ENCODE assay signal across 15 cellular contexts in the genomic region with DNA sequence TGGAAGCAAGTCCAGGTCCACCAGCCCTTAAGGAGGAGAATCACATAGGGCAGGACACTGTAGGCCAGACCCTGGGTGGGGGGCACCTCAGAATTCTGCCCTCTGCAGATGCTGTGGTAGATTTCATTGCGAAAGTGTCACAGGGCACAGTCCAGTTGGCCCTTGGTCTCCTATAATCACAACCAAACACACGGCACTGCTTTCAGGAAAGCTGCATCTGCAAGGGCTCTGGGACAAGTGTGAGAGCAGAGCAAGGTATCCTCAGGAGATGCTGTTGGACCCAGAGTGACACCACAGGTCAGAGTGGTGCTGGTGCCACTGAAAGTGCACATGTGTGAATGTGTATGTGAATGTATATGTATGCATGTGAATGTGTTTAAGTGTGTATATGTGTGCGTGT.
DNase-seq lines count a peak whose midpoint lies in the region; ATAC-seq, FAIRE-seq and TF ChIP-seq lines count a peak whose summit lies in the region.
"Had no signal": no experiment of that assay in that cellular context is flagged by ENCODE, and none has a peak within 500 bp of the region (broad histone marks: within the 10 kb centered on the region; RNA-seq: fewer than 3 reads in every experiment).

No MANE protein-coding gene starts in this region.

- whole genome bisulfite sequencing in A549 (ENCODE audit: missing lambda C conversion rate): 73% methylated on average over 1 of the region's 3 CpGs
- WGBS in liver: 57% methylated on average over 3 of the region's 3 CpGs

- no TSS peak for BruUV-seq in PC-3 (replicated peaks; lab: Mats Ljungman, UMichigan)

- no peak for TF ChIP-seq CTCF in A549 (IDR thresholded peaks at IDR 0.05)
- TF ChIP-seq CTCF in PC-3 (conservative IDR thresholded peaks at IDR 0.05; ENCODE audit: low read depth, low read length): no peak
- no peak for TF ChIP-seq CTCF in liver (IDR thresholded peaks at IDR 0.05; ENCODE audit: low read depth, low read length, missing input control)
- no peak for TF ChIP-seq CTCF in upper lobe of right lung (IDR thresholded peaks at IDR 0.05)
- TF ChIP-seq CTCF in RWPE1 (conservative IDR thresholded peaks at IDR 0.05; ENCODE audit: low read depth): no peak

- DNase-seq in A549 (ENCODE audit: low read depth in 1 of 2, low spot score in 1 of 2) (no peak), PC-3 (no peak), upper lobe of right lung (no peak), activated gamma-delta T cell treated with Interleukin-2 at 50 U/mL for 16 hours (no peak), cerebellar cortex (ENCODE audit: low spot score) (no peak), RWPE1 (ENCODE audit: low spot score) (no peak)
- DNase-seq: BE2C; CD4-positive, alpha-beta memory T cell; DMS79; GOT3; H9 had no signal

- no peak overlapping the region for H3K4me3 ChIP-seq in A549
- no peak overlapping the region for H3K4me3 ChIP-seq in PC-3 (ENCODE audit: low read length)
- no peak overlapping the region for H3K4me3 ChIP-seq in liver (ENCODE audit: low read depth in 1 of 3, low read length in 3 of 3)
- H3K4me3 ChIP-seq in upper lobe of right lung: no peak overlapping the region

- no peaks in the 10 kb centered on the region for H3K9me2 ChIP-seq in PC-3 (replicated peaks; ENCODE audit: low read length)

- H3K27me3 ChIP-seq in PC-3 (ENCODE audit: low read length) (no peaks in the 10 kb centered on the region), liver (ENCODE audit: control insufficient read depth in 4 of 4, insufficient read depth in 4 of 4, low read length in 3 of 4) (no peaks in the 10 kb centered on the region), upper lobe of right lung (no peaks in the 10 kb centered on the region)
- H3K27me3 ChIP-seq: BE2C had no signal

- H3K4me1 ChIP-seq in A549: peaks cover 29% of the 10 kb centered on the region
- peaks cover 21% of the 10 kb centered on the region for H3K4me1 ChIP-seq in PC-3 (ENCODE audit: insufficient read depth, low read length)
- H3K4me1 ChIP-seq in liver (ENCODE audit: control insufficient read depth in 4 of 4, insufficient read depth in 4 of 4, low read length in 3 of 4): peaks cover 0 to 6% (median 0%) of the 10 kb centered on the region in 4 donors
- H3K4me1 ChIP-seq in upper lobe of right lung: no peaks in the 10 kb centered on the region
- H3K4me1 ChIP-seq: BE2C had no signal

- no peaks in the 10 kb centered on the region for H3K9me3 ChIP-seq in A549
- H3K9me3 ChIP-seq in PC-3 (ENCODE audit: low read length): no peaks in the 10 kb centered on the region
- no peaks in the 10 kb centered on the region for H3K9me3 ChIP-seq in liver (ENCODE audit: control insufficient read depth in 4 of 4, low read length in 3 of 4)
- H3K9me3 ChIP-seq in upper lobe of right lung: no peaks in the 10 kb centered on the region
- H3K9me3 ChIP-seq: BE2C had no signal

- H3K27ac ChIP-seq in A549 (peak overlapping the region in 1 of 2 experiments; percentile 14; a peak in 1 of 6 replicates), PC-3 (ENCODE audit: low read length) (no peak overlapping the region), liver (ENCODE audit: low read depth in 1 of 2, low read length in 2 of 2) (no peak overlapping the region), upper lobe of right lung (no peak overlapping the region), RWPE1 (no peak overlapping the region)
- H3K27ac ChIP-seq: C4-2B had no signal

- FAIRE-seq in A549 (lab: Jason Lieb, UNC): no peak
- FAIRE-seq: A204.1, GM12891 had no signal

- TF ChIP-seq EP300 in A549 (IDR thresholded peaks at IDR 0.05): no peak

- CTCF ChIA-PET in A549 (lab: Yijun Ruan, JAX) (interaction anchor here (1.3 kb wide), 1 partner anchor 24 kb away, joined by 3 read pairs; no protein-coding TSS in a partner anchor), PC-3 (lab: Charles Lee) (interaction anchor here (0.5 to 1.2 kb wide), 3 partner anchors 24 to 1472 kb away, joined by 3 to 6 read pairs (median 4); no protein-coding TSS in a partner anchor), RWPE1 (lab: Yijun Ruan, JAX) (no interaction called here)

- ATAC-seq in A549 (peak; percentile 16 to 42; a peak in 3 of 6 replicates), PC-3 (no peak; the same call in 1 of the 2 replicates), upper lobe of right lung (peak; percentile 14)

- H3K36me3 ChIP-seq in PC-3 (ENCODE audit: low read depth, low read length): no peaks in the 10 kb centered on the region
- no peaks in the 10 kb centered on the region for H3K36me3 ChIP-seq in liver (ENCODE audit: control insufficient read depth in 4 of 4, insufficient read depth in 3 of 4, low read depth in 1 of 4, low read length in 3 of 4)
- H3K36me3 ChIP-seq in upper lobe of right lung: no peaks in the 10 kb centered on the region
- H3K36me3 ChIP-seq: BE2C had no signal

- TF ChIP-seq RAD21 in A549 (conservative IDR thresholded peaks at IDR 0.05 in 1 of 2, IDR thresholded peaks at IDR 0.05 in 1 of 2): no peak
- TF ChIP-seq RAD21 in liver (IDR thresholded peaks at IDR 0.05): no peak

- H3K9ac ChIP-seq in PC-3 (ENCODE audit: low read length) (no peak overlapping the region), liver (ENCODE audit: low read depth in 1 of 2, low read length in 2 of 2) (no peak overlapping the region)

- TF ChIP-seq POLR2A in A549 (IDR thresholded peaks at IDR 0.05; ENCODE audit: low read length): no peak

- peak overlapping the region; percentile 69 for H3K4me2 ChIP-seq in A549
- peak overlapping the region; percentile 11; the same call in 1 of the 2 replicates for H3K4me2 ChIP-seq in PC-3 (ENCODE audit: low read length)

- POLR2A ChIA-PET in A549 (lab: Yijun Ruan, JAX) (no interaction called here), PC-3 (lab: Charles Lee; ENCODE audit: unreplicated experiment) (no interaction called here), RWPE1 (lab: Yijun Ruan, JAX; ENCODE audit: low non-redundant PET) (no interaction called here)

- intact Hi-C loops in PC-3 (cut with micrococcal nuclease) (no loop called here), upper lobe of right lung (cut with DNase I) (no loop called here)

- H2AFZ ChIP-seq in PC-3 (ENCODE audit: low read length): no peak overlapping the region

- no peaks in the 10 kb centered on the region for H4K20me1 ChIP-seq in PC-3 (ENCODE audit: low read length)

- no peaks in the 10 kb centered on the region for H3K79me2 ChIP-seq in PC-3 (ENCODE audit: low read length)

- no peaks in the 10 kb centered on the region for H3F3A ChIP-seq in PC-3 (ENCODE audit: low read length, unreplicated experiment)

TF ChIP-seq in A549, 52 proteins besides CTCF, POLR2A, EP300 and RAD21 (continues in another document):
- TF ChIP-seq HDAC2 (IDR thresholded peaks at IDR 0.05): no peak
- no peak for TF ChIP-seq KDM5A (IDR thresholded peaks at IDR 0.05)
- no peak for TF ChIP-seq SMC3 (IDR thresholded peaks at IDR 0.05)
- TF ChIP-seq HOXB5 (CRISPR knock-in tag; IDR thresholded peaks at IDR 0.05): no peak
- TF ChIP-seq POLR2AphosphoS2 (conservative IDR thresholded peaks at IDR 0.05; ENCODE audit: low read length): no peak
- TF ChIP-seq HEYL (CRISPR knock-in tag; IDR thresholded peaks at IDR 0.05): no peak
- TF ChIP-seq CHD2 (IDR thresholded peaks at IDR 0.05; ENCODE audit: low read length, partially characterized antibody): no peak
- TF ChIP-seq, protein P1, sequence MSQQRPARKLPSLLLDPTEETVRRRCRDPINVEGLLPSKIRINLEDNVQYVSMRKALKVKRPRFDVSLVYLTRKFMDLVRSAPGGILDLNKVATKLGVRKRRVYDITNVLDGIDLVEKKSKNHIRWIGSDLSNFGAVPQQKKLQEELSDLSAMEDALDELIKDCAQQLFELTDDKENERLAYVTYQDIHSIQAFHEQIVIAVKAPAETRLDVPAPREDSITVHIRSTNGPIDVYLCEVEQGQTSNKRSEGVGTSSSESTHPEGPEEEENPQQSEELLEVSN (IDR thresholded peaks at IDR 0.05; ENCODE audit: borderline replicate concordance, low read depth): no peak
- TF ChIP-seq FOXS1 (CRISPR knock-in tag; IDR thresholded peaks at IDR 0.05): no peak
- TF ChIP-seq MAZ (IDR thresholded peaks at IDR 0.05; ENCODE audit: borderline replicate concordance, low read depth, low read length): no peak
- TF ChIP-seq, protein P2, sequence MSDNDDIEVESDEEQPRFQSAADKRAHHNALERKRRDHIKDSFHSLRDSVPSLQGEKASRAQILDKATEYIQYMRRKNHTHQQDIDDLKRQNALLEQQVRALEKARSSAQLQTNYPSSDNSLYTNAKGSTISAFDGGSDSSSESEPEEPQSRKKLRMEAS (IDR thresholded peaks at IDR 0.05): no peak
- no peak for TF ChIP-seq TP53 (CRISPR knock-in tag; IDR thresholded peaks at IDR 0.05)
- TF ChIP-seq, protein P3, sequence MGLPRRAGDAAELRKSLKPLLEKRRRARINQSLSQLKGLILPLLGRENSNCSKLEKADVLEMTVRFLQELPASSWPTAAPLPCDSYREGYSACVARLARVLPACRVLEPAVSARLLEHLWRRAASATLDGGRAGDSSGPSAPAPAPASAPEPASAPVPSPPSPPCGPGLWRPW (IDR thresholded peaks at IDR 0.05): no peak

TF ChIP-seq in liver, 16 proteins besides CTCF, POLR2A, EP300 and RAD21:
- peak; percentile 57 to 59 for TF ChIP-seq HNF4A (conservative IDR thresholded peaks at IDR 0.05)
- TF ChIP-seq EGR1 (IDR thresholded peaks at IDR 0.05; ENCODE audit: low read depth in 2 of 2): no peak
- no peak for TF ChIP-seq GABPA (IDR thresholded peaks at IDR 0.05 in 1 of 2, conservative IDR thresholded peaks at IDR 0.05 in 1 of 2)
